Comparison of ENCODE assay signal across 9 cellular contexts in genomic region chr14:61573748-61574513, GRCh38.
DNase-seq lines count a peak whose midpoint lies in the region; ATAC-seq and TF ChIP-seq lines count a peak whose summit lies in the region.
"Had no signal": no experiment of that assay in that cellular context is flagged by ENCODE, and none has a peak within 500 bp of the region (broad histone marks: within the 10 kb centered on the region; RNA-seq: fewer than 3 reads in every experiment).

No MANE protein-coding gene starts in this region.

- POLR2A ChIA-PET in activated CD4-positive, alpha-beta T cell treated with anti-CD3 and anti-CD28 coated beads for 36 hours (lab: Charles Lee) = interaction anchor here (0.6 kb wide), 2 partner anchors 66 to 156 kb away, joined by 4 to 5 read pairs; no protein-coding TSS in a partner anchor

- H3K36me3 Mint-ChIP-seq in activated CD4-positive, alpha-beta T cell treated with anti-CD3 and anti-CD28 coated beads for 36 hours (ENCODE audit: low read depth) = no peaks in the 10 kb centered on the region
- no peaks in the 10 kb centered on the region for H3K36me3 Mint-ChIP-seq in activated naive CD8-positive, alpha-beta T cell treated with anti-CD3 and anti-CD28 coated beads, Interleukin-2, amount 50 U/mL, for 24 hours (ENCODE audit: low read depth)

- ATAC-seq in activated CD4-positive, alpha-beta T cell treated with anti-CD3 and anti-CD28 coated beads for 36 hours = peak; percentile 33
- ATAC-seq in activated naive CD8-positive, alpha-beta T cell treated with anti-CD3 and anti-CD28 coated beads, Interleukin-2, amount 50 U/mL, for 24 hours = peak; percentile 37
- ATAC-seq in foreskin keratinocyte = peak; percentile 86

- no peak overlapping the region for H3K4me3 Mint-ChIP-seq in activated CD4-positive, alpha-beta T cell treated with anti-CD3 and anti-CD28 coated beads for 36 hours
- no peak overlapping the region for H3K4me3 Mint-ChIP-seq in activated naive CD8-positive, alpha-beta T cell treated with anti-CD3 and anti-CD28 coated beads, Interleukin-2, amount 50 U/mL, for 24 hours

- H3K4me3 ChIP-seq in skin epidermis = no peak overlapping the region

- H3K4me1 ChIP-seq in foreskin keratinocyte = peaks cover 27% of the 10 kb centered on the region

- H3K27ac ChIP-seq in foreskin keratinocyte (peak overlapping the region; percentile 58), skin epidermis (peak overlapping the region in 16 of 21 experiments; percentile 7 to 72 (median 44))

- peak overlapping the region; percentile 24 for H3K27ac Mint-ChIP-seq in activated CD4-positive, alpha-beta T cell treated with anti-CD3 and anti-CD28 coated beads for 36 hours
- H3K27ac Mint-ChIP-seq in activated naive CD8-positive, alpha-beta T cell treated with anti-CD3 and anti-CD28 coated beads, Interleukin-2, amount 50 U/mL, for 24 hours = no peak overlapping the region

- intact Hi-C loops in activated CD4-positive, alpha-beta T cell treated with anti-CD3 and anti-CD28 coated beads for 36 hours (cut with DNase I, micrococcal nuclease) = no loop called here

- H3K4me1 Mint-ChIP-seq in activated CD4-positive, alpha-beta T cell treated with anti-CD3 and anti-CD28 coated beads for 36 hours = peaks cover 73% of the 10 kb centered on the region
- H3K4me1 Mint-ChIP-seq in activated naive CD8-positive, alpha-beta T cell treated with anti-CD3 and anti-CD28 coated beads, Interleukin-2, amount 50 U/mL, for 24 hours = peaks cover 70% of the 10 kb centered on the region

- H3K9me3 Mint-ChIP-seq in activated CD4-positive, alpha-beta T cell treated with anti-CD3 and anti-CD28 coated beads for 36 hours (ENCODE audit: low read depth) = no peaks in the 10 kb centered on the region
- no peaks in the 10 kb centered on the region for H3K9me3 Mint-ChIP-seq in activated naive CD8-positive, alpha-beta T cell treated with anti-CD3 and anti-CD28 coated beads, Interleukin-2, amount 50 U/mL, for 24 hours

- TF ChIP-seq CTCF in foreskin keratinocyte (conservative IDR thresholded peaks at IDR 0.05) = peak; percentile 28

- H3K27me3 Mint-ChIP-seq in activated CD4-positive, alpha-beta T cell treated with anti-CD3 and anti-CD28 coated beads for 36 hours = peaks cover 7% of the 10 kb centered on the region
- no peaks in the 10 kb centered on the region for H3K27me3 Mint-ChIP-seq in activated naive CD8-positive, alpha-beta T cell treated with anti-CD3 and anti-CD28 coated beads, Interleukin-2, amount 50 U/mL, for 24 hours

- CTCF ChIA-PET in activated CD4-positive, alpha-beta T cell treated with anti-CD3 and anti-CD28 coated beads for 36 hours (lab: Charles Lee) = no interaction called here

- peak; percentile 46 for DNase-seq in activated CD4-positive, alpha-beta T cell treated with anti-CD3 and anti-CD28 coated beads for 36 hours
- no peak for DNase-seq in activated CD4-positive, alpha-beta T cell treated with anti-CD3 and anti-CD28 coated beads for 1 hour
- DNase-seq in activated naive CD8-positive, alpha-beta T cell treated with anti-CD3 and anti-CD28 coated beads, Interleukin-2, amount 50 U/mL, for 24 hours = no peak
- DNase-seq in foreskin keratinocyte = peak; percentile 92 to 95
- no peak for DNase-seq in HuH-7.5 (ENCODE audit: low spot score)
- no peak for DNase-seq in NCI-H2171 (lab: John Stamatoyannopoulos, UW)
- DNase-seq in activated CD8-positive, alpha-beta memory T cell treated with anti-CD3 and anti-CD28 coated beads, Interleukin-2, amount 50 U/mL, for 48 hours = no peak
- DNase-seq: hippocampal formation had no signal

- no peaks in the 10 kb centered on the region for H3K27me3 ChIP-seq in foreskin keratinocyte

Comparison
In these comparisons a context has a peak if more than half of its experiments do, and no peak if none do; other contexts are left out.
1. DNase-seq: peak in activated CD4-positive, alpha-beta T cell treated with anti-CD3 and anti-CD28 coated beads for 36 hours (single experiment) and foreskin keratinocyte (2 of 2); none in activated CD4-positive, alpha-beta T cell treated with anti-CD3 and anti-CD28 coated beads for 1 hour (single experiment), activated naive CD8-positive, alpha-beta T cell treated with anti-CD3 and anti-CD28 coated beads, Interleukin-2, amount 50 U/mL, for 24 hours (single experiment), HuH-7.5 (single experiment), NCI-H2171 (single experiment) and activated CD8-positive, alpha-beta memory T cell treated with anti-CD3 and anti-CD28 coated beads, Interleukin-2, amount 50 U/mL, for 48 hours (single experiment).
2. ATAC-seq: peak in every context shown above with its lines; median percentile 86 in foreskin keratinocyte; 37 in activated naive CD8-positive, alpha-beta T cell treated with anti-CD3 and anti-CD28 coated beads, Interleukin-2, amount 50 U/mL, for 24 hours; 33 in activated CD4-positive, alpha-beta T cell treated with anti-CD3 and anti-CD28 coated beads for 36 hours.